ENCODE assay signal across 17 cellular contexts in genomic region chr22:40209945-40210485, GRCh38. TPM values are rescaled to one million over a fixed set of nuclear protein-coding genes. Genes with fewer than 3 reads are reported as not detected.
DNase-seq lines count a peak whose midpoint lies in the region; ATAC-seq, FAIRE-seq and TF ChIP-seq lines count a peak whose summit lies in the region.
"Had no signal": no experiment of that assay in that cellular context is flagged by ENCODE, and none has a peak within 500 bp of the region (broad histone marks: within the 10 kb centered on the region; RNA-seq: fewer than 3 reads in every experiment).

No MANE protein-coding gene starts in this region.

- peak overlapping the region; percentile 66 to 74 for H3K4me2 ChIP-seq in H1 (ENCODE audit: insufficient read depth in 1 of 2, low read depth in 2 of 2, low read length in 2 of 2)

- no peak overlapping the region for H3K23ac ChIP-seq in H1 (ENCODE audit: insufficient read length)

- ATAC-seq in thoracic aorta (ENCODE audit: insufficient number of reproducible peaks, low FRiP score, low read depth): no peak

- H3K18ac ChIP-seq in H1 (ENCODE audit: extremely low read depth, low read length): peak overlapping the region; percentile 90; the same call in 1 of the 2 replicates

- TF ChIP-seq EP300 in H1 (IDR thresholded peaks at IDR 0.05; ENCODE audit: borderline replicate concordance in 1 of 2, low read depth in 2 of 2, low read length in 2 of 2): no peak

- FAIRE-seq in H1 (lab: Jason Lieb, UNC): no peak
- FAIRE-seq: urothelium cell line had no signal

- peaks cover 28 to 87% of the 10 kb centered on the region in 2 experiments for H3K79me2 ChIP-seq in H1 (ENCODE audit: control insufficient read depth in 1 of 2, insufficient read depth in 2 of 2, low read length in 2 of 2)

- POLR2A ChIA-PET in H1 (lab: Charles Lee; ENCODE audit: partially characterized antibody): interaction anchor here (1.1 to 6.9 kb wide), 6 partner anchors 10 to 135 kb away, joined by 4 to 33 read pairs (median 6); partner anchors contain the start of gene TNRC6B

- no peak overlapping the region for H2BK15ac ChIP-seq in H1 (ENCODE audit: low read length)

- no peaks in the 10 kb centered on the region for H3K27me3 Mint-ChIP-seq in activated naive CD4-positive, alpha-beta T cell treated with anti-CD3 and anti-CD28 coated beads, Interleukin-2, amount 10 ng/mL, durations not matched to agents 7 days and 5 days

- no peak overlapping the region for H3K4me3 Mint-ChIP-seq in activated naive CD4-positive, alpha-beta T cell treated with anti-CD3 and anti-CD28 coated beads, Interleukin-2, amount 10 ng/mL, durations not matched to agents 7 days and 5 days

- TF ChIP-seq CTCF in H1 (IDR thresholded peaks at IDR 0.05; ENCODE audit: control extremely low read depth in 1 of 3, insufficient read depth in 1 of 3, low read depth in 1 of 3, low read length in 3 of 3): no peak
- no peak for TF ChIP-seq CTCF in thoracic aorta (IDR thresholded peaks at IDR 0.05)

- CTCF ChIA-PET in activated naive CD4-positive, alpha-beta T cell treated with anti-CD3 and anti-CD28 coated beads, Interleukin-2, amount 10 ng/mL, durations not matched to agents 7 days and 5 days (lab: Charles Lee): interaction anchor here (1.1 kb wide), 1 partner anchor 173 kb away, joined by 3 read pairs; no protein-coding TSS in a partner anchor
- CTCF ChIA-PET in H1 (lab: Charles Lee; ENCODE audit: partially characterized antibody): interaction anchor here (1.3 kb wide), 1 partner anchor 14 kb away, joined by 3 read pairs; no protein-coding TSS in a partner anchor

- no peak overlapping the region; the same call in 1 of the 2 replicates for H3K4me3 ChIP-seq in SK-N-MC
- H3K4me3 ChIP-seq in H1 (ENCODE audit: extremely low read depth in 1 of 4, insufficient read depth in 2 of 4, low read depth in 3 of 4, low read length in 4 of 4): no peak overlapping the region
- H3K4me3 ChIP-seq in thoracic aorta: no peak overlapping the region
- H3K4me3 ChIP-seq: lung, MG63, ovary, SJSA1 had no signal

- H3K36me3 Mint-ChIP-seq in activated naive CD4-positive, alpha-beta T cell treated with anti-CD3 and anti-CD28 coated beads, Interleukin-2, amount 10 ng/mL, durations not matched to agents 7 days and 5 days: peaks cover 20% of the 10 kb centered on the region

- H3K23me2 ChIP-seq in H1 (ENCODE audit: low read depth, low read length): no peaks in the 10 kb centered on the region

- H3K36me3 ChIP-seq in SK-N-MC (ENCODE audit: insufficient read depth, low read length) (peaks cover 5% of the 10 kb centered on the region), H1 (ENCODE audit: control insufficient read depth in 2 of 4, insufficient read depth in 4 of 4, low read length in 3 of 4) (no peaks in the 10 kb centered on the region), thoracic aorta (no peaks in the 10 kb centered on the region)
- H3K36me3 ChIP-seq: MG63, ovary, SJSA1 had no signal

- peaks cover 11 to 29% (median 26%) of the 10 kb centered on the region in 4 experiments for H3K4me1 ChIP-seq in H1 (replicated peaks in 1 of 4; ENCODE audit: control insufficient read depth in 3 of 4, insufficient read depth in 4 of 4, low read length in 3 of 4)
- peaks cover 49 to 76% of the 10 kb centered on the region in 2 donors for H3K4me1 ChIP-seq in thoracic aorta (ENCODE audit: control insufficient read depth in 1 of 2, low read depth in 2 of 2)
- H3K4me1 ChIP-seq: SJSA1 had no signal

- H3K27ac ChIP-seq in SK-N-MC (peak overlapping the region; percentile 93), H1 (ENCODE audit: low read depth, low read length) (no peak overlapping the region), thoracic aorta (peak overlapping the region; percentile 62 to 73)
- H3K27ac ChIP-seq: ovary, SJSA1 had no signal

- H4K20me1 ChIP-seq in H1 (replicated peaks in 1 of 2; ENCODE audit: control insufficient read depth in 1 of 2, insufficient read depth in 2 of 2, low read length in 2 of 2): peaks cover 7 to 9% of the 10 kb centered on the region in 2 experiments

- no peak overlapping the region for H2BK20ac ChIP-seq in H1 (ENCODE audit: low read length)

- peaks cover 9% of the 10 kb centered on the region; the same call in 1 of the 2 replicates for H3K79me1 ChIP-seq in H1 (ENCODE audit: low read depth, low read length)

- no peak for DNase-seq in activated naive CD4-positive, alpha-beta T cell treated with anti-CD3 and anti-CD28 coated beads, Interleukin-2, amount 10 ng/mL, durations not matched to agents 7 days and 5 days
- DNase-seq in activated naive CD4-positive, alpha-beta T cell treated with Interleukin-2 at 50 U/mL for 16 hours: no peak
- DNase-seq in SK-N-MC (ENCODE audit: low read depth, low spot score) (no peak), H1 (ENCODE audit: low read depth in 1 of 2, low spot score in 2 of 2) (no peak), thoracic aorta (ENCODE audit: low spot score) (no peak), retina (no peak), NCI-H187 (lab: John Stamatoyannopoulos, UW) (no peak)
- DNase-seq in activated effector memory CD4-positive, alpha-beta T cell treated with Interleukin-2 at 50 U/mL for 16 hours: no peak
- DNase-seq: hypothalamus; MG63; NCI-H2171 treated with DMSO at 0.1 percent for 48 hours; NK-92 treated with Interleukin-12 subunit alpha and Interleukin-12 subunit beta, amount 100 ng/mL, for 24 hours; ovary; stimulated activated CD8-positive, alpha-beta memory T cell treated with anti-CD3 and anti-CD28 coated beads, Interleukin-4, amount 100 ng/mL, for 48 hours had no signal

- H3K14ac ChIP-seq in H1 (ENCODE audit: insufficient read length): no peak overlapping the region

- H3K4me1 Mint-ChIP-seq in activated naive CD4-positive, alpha-beta T cell treated with anti-CD3 and anti-CD28 coated beads, Interleukin-2, amount 10 ng/mL, durations not matched to agents 7 days and 5 days: peaks cover 60% of the 10 kb centered on the region

- H3K9ac ChIP-seq in SK-N-MC (ENCODE audit: insufficient read length) (no peak overlapping the region), H1 (replicated peaks in 1 of 4; ENCODE audit: extremely low read depth in 1 of 4, low read depth in 3 of 4, low read length in 3 of 4) (no peak overlapping the region; a peak in 2 of 7 replicates)

- no peak overlapping the region for H2BK120ac ChIP-seq in H1 (replicated peaks; ENCODE audit: low read depth, low read length)

- TF ChIP-seq RAD21 in H1 (IDR thresholded peaks at IDR 0.05 in 1 of 2, conservative IDR thresholded peaks at IDR 0.05 in 1 of 2; ENCODE audit: low read depth in 2 of 2, low read length in 2 of 2): no peak

- TF ChIP-seq POLR2A in H1 (IDR thresholded peaks at IDR 0.05; ENCODE audit: control extremely low read depth in 1 of 2, low read depth in 2 of 2, low read length in 2 of 2): no peak

- 64% methylated on average over 4 of the region's 4 CpGs; no CpG with 5 or more reads in 1 of the 2 experiments for WGBS in H1 (ENCODE audit: extremely low coverage in 1 of 2, insufficient coverage in 1 of 2, insufficient read length in 1 of 2, insufficient replicate concordance in 2 of 2, low coverage in 1 of 2, low lambda C conversion rate in 2 of 2, missing lambda C conversion rate in 1 of 2), 2 experiments

- no peaks in the 10 kb centered on the region for H3K9me3 Mint-ChIP-seq in activated naive CD4-positive, alpha-beta T cell treated with anti-CD3 and anti-CD28 coated beads, Interleukin-2, amount 10 ng/mL, durations not matched to agents 7 days and 5 days

- H2AK5ac ChIP-seq in H1 (ENCODE audit: low read depth, low read length): no peak overlapping the region

- H2BK5ac ChIP-seq in H1 (ENCODE audit: low read depth, low read length): peak overlapping the region; percentile 66; the same call in 1 of the 2 replicates

- H3K4ac ChIP-seq in H1 (replicated peaks; ENCODE audit: insufficient read length, low read depth, low read length): no peak overlapping the region

- H3K27ac Mint-ChIP-seq in activated naive CD4-positive, alpha-beta T cell treated with anti-CD3 and anti-CD28 coated beads, Interleukin-2, amount 10 ng/mL, durations not matched to agents 7 days and 5 days: peak overlapping the region; percentile 81

- H3K9me3 ChIP-seq in SK-N-MC (ENCODE audit: low read depth, low read length): no peaks in the 10 kb centered on the region
- H3K9me3 ChIP-seq in H1 (ENCODE audit: insufficient read depth in 2 of 2, low read depth in 1 of 2, low read length in 1 of 2): no peaks in the 10 kb centered on the region
- no peaks in the 10 kb centered on the region for H3K9me3 ChIP-seq in thoracic aorta
- H3K9me3 ChIP-seq: MG63, ovary, SJSA1 had no signal

- no peak overlapping the region; the same call in 1 of the 2 replicates for H4K8ac ChIP-seq in H1 (ENCODE audit: extremely low read depth, insufficient read depth, low read length)

- no peak overlapping the region for H3K56ac ChIP-seq in H1 (replicated peaks; ENCODE audit: insufficient read length, low read depth, low read length)

- H4K91ac ChIP-seq in H1 (replicated peaks; ENCODE audit: insufficient read length, low read length): no peak overlapping the region

- no peak overlapping the region for H2AFZ ChIP-seq in H1 (ENCODE audit: low read length)

- H3K27me3 ChIP-seq in H1 (replicated peaks in 1 of 4; ENCODE audit: control insufficient read depth in 3 of 4, extremely low read depth in 1 of 4, insufficient read depth in 3 of 4, low read length in 3 of 4): no peaks in the 10 kb centered on the region
- no peaks in the 10 kb centered on the region for H3K27me3 ChIP-seq in thoracic aorta (replicated peaks; ENCODE audit: insufficient read depth)
- H3K27me3 ChIP-seq: MG63, ovary, SJSA1 had no signal

- peak overlapping the region; percentile 18 for H4K5ac ChIP-seq in H1 (ENCODE audit: insufficient read length, low read depth, low read length)

- H2BK12ac ChIP-seq in H1 (ENCODE audit: low read depth, low read length): 0 out of 2 replicates have a peak overlapping the region, but pooled peaks have one; percentile 9

TF ChIP-seq in H1, 55 proteins besides CTCF, POLR2A, EP300 and RAD21 (continues in another document):
- TF ChIP-seq HDAC6 (IDR thresholded peaks at IDR 0.05; ENCODE audit: low read depth, low read length) (no peak), CREB1 (IDR thresholded peaks at IDR 0.05) (no peak), KDM5A (IDR thresholded peaks at IDR 0.05; ENCODE audit: low read length) (no peak), GABPA (IDR thresholded peaks at IDR 0.05; ENCODE audit: borderline replicate concordance, insufficient read depth, low read length) (no peak), KDM4A (IDR thresholded peaks at IDR 0.05; ENCODE audit: low read depth, low read length, severe bottlenecking) (no peak), SIRT6 (IDR thresholded peaks at IDR 0.05; ENCODE audit: low read length) (no peak)

RNA-seq across cellular contexts. Expression of gene TNRC6B, which starts 32.3 kb away (rescaled TPM):
- 45.5 and 48.9 TPM in 2 replicates for total RNA-seq in H1 (2021; fragmentation: NEBNext Ultra II Directional; extraction: Animal tissue kit (Norgen Biotek cat#: 25700))
- polyA plus RNA-seq in H1 (2011; rRNA removed): 12.5 and 13.2 TPM in 2 replicates
- 12.7 TPM for polyA plus RNA-seq in H1 (2011; cell fraction: cytosol; rRNA removed)
- 28.6 TPM for polyA plus RNA-seq in H1 (2011; cell fraction: nucleus; rRNA removed)
- 12.5 to 15.8 TPM (median 12.7 TPM) in 4 replicates for polyA plus RNA-seq in H1 (2012, experiment 1 of 2)
- 7.8 TPM for polyA plus RNA-seq in H1 (2012, experiment 2 of 2)
- 8.5 TPM for polyA plus RNA-seq in H1 (2013, experiment 1 of 2)
- polyA plus RNA-seq in H1 (2013, experiment 2 of 2): 7.6 TPM
- 64.5 and 70.8 TPM in 2 replicates for polyA minus RNA-seq in H1 (2011; rRNA and poly(A)+ RNA removed)
- polyA minus RNA-seq in H1 (2011; cell fraction: cytosol; rRNA and poly(A)+ RNA removed): 34.3 TPM
- polyA minus RNA-seq in H1 (2011; cell fraction: nucleus; rRNA and poly(A)+ RNA removed): 75.0 TPM
- 10 to 100 TPM; 58.5 to 98.0 TPM for total RNA-seq in thoracic aorta
